In the genomic region with DNA sequence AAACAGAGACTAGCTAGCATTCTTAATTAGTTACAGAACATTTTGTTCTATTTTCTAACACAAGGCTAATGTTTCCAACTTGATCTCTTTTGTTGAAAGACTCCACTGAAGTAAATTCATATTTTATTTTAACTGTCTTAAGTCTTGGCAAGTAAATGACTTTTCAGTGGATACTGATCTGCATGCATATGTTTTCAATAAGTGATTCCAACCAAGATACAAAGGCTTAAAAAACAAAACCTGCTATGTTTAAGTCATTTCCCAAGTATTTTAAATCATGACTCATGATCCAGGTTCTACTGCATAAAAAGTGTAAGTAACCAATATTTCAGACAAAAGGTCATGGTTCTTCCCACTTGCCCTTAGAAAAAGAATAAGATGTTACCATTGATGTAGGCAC, we compare ENCODE assay signal across 1 cellular context.
TF ChIP-seq lines count a peak whose summit lies in the region.

No MANE protein-coding gene starts in this region.

TF ChIP-seq in SK-N-SH, 30 proteins besides CTCF, POLR2A, EP300 and RAD21 (continued from another document):
- TF ChIP-seq, protein P1, sequence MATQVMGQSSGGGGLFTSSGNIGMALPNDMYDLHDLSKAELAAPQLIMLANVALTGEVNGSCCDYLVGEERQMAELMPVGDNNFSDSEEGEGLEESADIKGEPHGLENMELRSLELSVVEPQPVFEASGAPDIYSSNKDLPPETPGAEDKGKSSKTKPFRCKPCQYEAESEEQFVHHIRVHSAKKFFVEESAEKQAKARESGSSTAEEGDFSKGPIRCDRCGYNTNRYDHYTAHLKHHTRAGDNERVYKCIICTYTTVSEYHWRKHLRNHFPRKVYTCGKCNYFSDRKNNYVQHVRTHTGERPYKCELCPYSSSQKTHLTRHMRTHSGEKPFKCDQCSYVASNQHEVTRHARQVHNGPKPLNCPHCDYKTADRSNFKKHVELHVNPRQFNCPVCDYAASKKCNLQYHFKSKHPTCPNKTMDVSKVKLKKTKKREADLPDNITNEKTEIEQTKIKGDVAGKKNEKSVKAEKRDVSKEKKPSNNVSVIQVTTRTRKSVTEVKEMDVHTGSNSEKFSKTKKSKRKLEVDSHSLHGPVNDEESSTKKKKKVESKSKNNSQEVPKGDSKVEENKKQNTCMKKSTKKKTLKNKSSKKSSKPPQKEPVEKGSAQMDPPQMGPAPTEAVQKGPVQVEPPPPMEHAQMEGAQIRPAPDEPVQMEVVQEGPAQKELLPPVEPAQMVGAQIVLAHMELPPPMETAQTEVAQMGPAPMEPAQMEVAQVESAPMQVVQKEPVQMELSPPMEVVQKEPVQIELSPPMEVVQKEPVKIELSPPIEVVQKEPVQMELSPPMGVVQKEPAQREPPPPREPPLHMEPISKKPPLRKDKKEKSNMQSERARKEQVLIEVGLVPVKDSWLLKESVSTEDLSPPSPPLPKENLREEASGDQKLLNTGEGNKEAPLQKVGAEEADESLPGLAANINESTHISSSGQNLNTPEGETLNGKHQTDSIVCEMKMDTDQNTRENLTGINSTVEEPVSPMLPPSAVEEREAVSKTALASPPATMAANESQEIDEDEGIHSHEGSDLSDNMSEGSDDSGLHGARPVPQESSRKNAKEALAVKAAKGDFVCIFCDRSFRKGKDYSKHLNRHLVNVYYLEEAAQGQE (IDR thresholded peaks at IDR 0.05; ENCODE audit: low read depth, low read length), result no peak
- TF ChIP-seq YY1 (IDR thresholded peaks at IDR 0.05; ENCODE audit: low read depth) (no peak), GABPA (IDR thresholded peaks at IDR 0.05; ENCODE audit: low read depth) (no peak), SIN3A (IDR thresholded peaks at IDR 0.05; ENCODE audit: borderline replicate concordance, low read depth, low read length) (no peak), NRF1 (IDR thresholded peaks at IDR 0.05; ENCODE audit: low read depth, low read length) (no peak), FOXJ3 (CRISPR knock-in tag; IDR thresholded peaks at IDR 0.05) (no peak), POLR2AphosphoS5 (IDR thresholded peaks at IDR 0.05; ENCODE audit: low read depth, low read length) (peak; percentile 60), RFX5 (IDR thresholded peaks at IDR 0.05; ENCODE audit: low read length) (no peak)
- TF ChIP-seq, protein P2, sequence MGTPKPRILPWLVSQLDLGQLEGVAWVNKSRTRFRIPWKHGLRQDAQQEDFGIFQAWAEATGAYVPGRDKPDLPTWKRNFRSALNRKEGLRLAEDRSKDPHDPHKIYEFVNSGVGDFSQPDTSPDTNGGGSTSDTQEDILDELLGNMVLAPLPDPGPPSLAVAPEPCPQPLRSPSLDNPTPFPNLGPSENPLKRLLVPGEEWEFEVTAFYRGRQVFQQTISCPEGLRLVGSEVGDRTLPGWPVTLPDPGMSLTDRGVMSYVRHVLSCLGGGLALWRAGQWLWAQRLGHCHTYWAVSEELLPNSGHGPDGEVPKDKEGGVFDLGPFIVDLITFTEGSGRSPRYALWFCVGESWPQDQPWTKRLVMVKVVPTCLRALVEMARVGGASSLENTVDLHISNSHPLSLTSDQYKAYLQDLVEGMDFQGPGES (IDR thresholded peaks at IDR 0.05; ENCODE audit: low read depth, low read length), result no peak
- TF ChIP-seq, protein P3, sequence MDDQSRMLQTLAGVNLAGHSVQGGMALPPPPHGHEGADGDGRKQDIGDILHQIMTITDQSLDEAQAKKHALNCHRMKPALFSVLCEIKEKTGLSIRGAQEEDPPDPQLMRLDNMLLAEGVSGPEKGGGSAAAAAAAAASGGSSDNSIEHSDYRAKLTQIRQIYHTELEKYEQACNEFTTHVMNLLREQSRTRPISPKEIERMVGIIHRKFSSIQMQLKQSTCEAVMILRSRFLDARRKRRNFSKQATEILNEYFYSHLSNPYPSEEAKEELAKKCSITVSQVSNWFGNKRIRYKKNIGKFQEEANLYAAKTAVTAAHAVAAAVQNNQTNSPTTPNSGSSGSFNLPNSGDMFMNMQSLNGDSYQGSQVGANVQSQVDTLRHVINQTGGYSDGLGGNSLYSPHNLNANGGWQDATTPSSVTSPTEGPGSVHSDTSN (IDR thresholded peaks at IDR 0.05), result peak; percentile 66; the same call in 1 of the 2 replicates
